31 cellular contexts compared by ENCODE assay signal in the genomic region with DNA sequence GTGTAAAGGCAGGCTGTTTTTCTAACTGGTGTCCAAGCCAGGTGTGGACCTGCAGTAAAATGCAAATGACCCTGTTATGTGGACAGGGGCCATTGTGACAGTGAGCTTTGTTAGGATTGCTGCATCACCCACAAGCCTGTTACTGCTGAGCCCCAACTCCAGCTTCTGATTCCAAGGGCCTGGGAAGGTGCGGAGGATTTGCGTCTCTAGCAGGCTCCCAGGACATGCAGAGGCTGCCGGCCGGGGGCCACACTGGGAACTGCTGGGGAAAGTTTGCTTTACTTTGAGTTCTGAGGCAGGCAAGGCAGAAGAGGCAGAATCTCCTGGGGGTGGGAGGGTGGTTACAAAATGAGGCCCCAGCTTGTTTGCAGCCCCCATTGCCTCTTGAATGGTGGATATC.
DNase-seq lines count a peak whose midpoint lies in the region; ATAC-seq and TF ChIP-seq lines count a peak whose summit lies in the region.
"Had no signal": no experiment of that assay in that cellular context is flagged by ENCODE, and none has a peak within 500 bp of the region (broad histone marks: within the 10 kb centered on the region; RNA-seq: fewer than 3 reads in every experiment).

No MANE protein-coding gene starts in this region.

- H3K27ac ChIP-seq in heart right ventricle (no peak overlapping the region), lower lobe of right lung (no peak overlapping the region)
- H3K27ac ChIP-seq: breast epithelium, epithelial cell of prostate, suprapubic skin, upper lobe of right lung had no signal

- H3K4me3 ChIP-seq in heart right ventricle = no peak overlapping the region
- H3K4me3 ChIP-seq in lower lobe of right lung = no peak overlapping the region
- H3K4me3 ChIP-seq: breast epithelium, ovary, suprapubic skin, upper lobe of right lung had no signal

- H3K36me3 ChIP-seq in heart right ventricle = no peaks in the 10 kb centered on the region
- no peaks in the 10 kb centered on the region for H3K36me3 ChIP-seq in lower lobe of right lung
- H3K36me3 ChIP-seq: breast epithelium, ovary, suprapubic skin, upper lobe of right lung had no signal

- H3K4me3 Mint-ChIP-seq in chondrocyte (ENCODE audit: unreplicated experiment) = no peak overlapping the region
- no peak overlapping the region for H3K4me3 Mint-ChIP-seq in activated CD4-positive, alpha-beta T cell treated with anti-CD3 and anti-CD28 coated beads, Interleukin-2, amount 10 ng/mL, durations not matched to agents 24 days and 14 days
- H3K4me3 Mint-ChIP-seq: activated CD8-positive, alpha-beta T cell treated with anti-CD3 and anti-CD28 coated beads for 36 hours; activated naive CD4-positive, alpha-beta T cell treated with anti-CD3 and anti-CD28 coated beads, Interleukin-2, amount 50 U/mL, for 24 hours; CD4-positive, alpha-beta memory T cell; naive B cell; T-helper 2 cell treated with Interferon-gamma antibody and Interleukin-4, amounts not matched to agents 5 μg/mL and 100 μg/mL, for 36 hours had no signal

- no peak overlapping the region for H3K27ac Mint-ChIP-seq in chondrocyte (ENCODE audit: unreplicated experiment)
- no peak overlapping the region for H3K27ac Mint-ChIP-seq in activated CD4-positive, alpha-beta T cell treated with anti-CD3 and anti-CD28 coated beads, Interleukin-2, amount 10 ng/mL, durations not matched to agents 24 days and 14 days
- H3K27ac Mint-ChIP-seq: activated CD8-positive, alpha-beta T cell treated with anti-CD3 and anti-CD28 coated beads for 36 hours; activated naive CD4-positive, alpha-beta T cell treated with anti-CD3 and anti-CD28 coated beads, Interleukin-2, amount 50 U/mL, for 24 hours; CD4-positive, alpha-beta memory T cell; T-helper 2 cell treated with Interferon-gamma antibody and Interleukin-4, amounts not matched to agents 5 μg/mL and 100 μg/mL, for 36 hours had no signal

- DNase-seq in Right ventricle myocardium inferior (ENCODE audit: missing footprints) (peak; percentile 33), heart right ventricle (no peak), chondrocyte (ENCODE audit: low spot score) (no peak), lower lobe of right lung (peak; percentile 30), epidermal melanocyte (ENCODE audit: insufficient read length, low spot score) (no peak), SKM-1 treated with dmso at 0.1 percent for 144 hours (lab: John Stamatoyannopoulos, UW; ENCODE audit: unreplicated experiment) (no peak), RKO (ENCODE audit: low spot score) (no peak)
- no peak for DNase-seq in activated CD4-positive, alpha-beta T cell treated with anti-CD3 and anti-CD28 coated beads, Interleukin-2, amount 10 ng/mL, durations not matched to agents 24 days and 14 days
- DNase-seq: activated CD8-positive, alpha-beta memory T cell treated with anti-CD3 and anti-CD28 coated beads, Interleukin-2, amount 50 U/mL, for 48 hours; activated CD8-positive, alpha-beta T cell treated with anti-CD3 and anti-CD28 coated beads for 36 hours; amniotic stem cell; CD4-positive, alpha-beta memory T cell; effector CD4-positive, alpha-beta T cell; EL; H7; KG1; midbrain; naive B cell; NCI-H1105; NCI-H2029; NCI-H748 treated with DMSO at 0.1 percent for 48 hours; SHP77; stimulated activated CD4-positive, alpha-beta T cell treated with anti-CD3 and anti-CD28 coated beads, Interleukin-1b, Interleukin-23, amount 100 ng/mL, for 48 hours; stimulated activated naive CD4-positive, alpha-beta T cell treated with Interleukin-2 at 50 U/mL for 16 hours; upper lobe of right lung had no signal

- no peaks in the 10 kb centered on the region for H3K27me3 Mint-ChIP-seq in chondrocyte (ENCODE audit: low read depth)
- peaks cover 2% of the 10 kb centered on the region for H3K27me3 Mint-ChIP-seq in activated CD4-positive, alpha-beta T cell treated with anti-CD3 and anti-CD28 coated beads, Interleukin-2, amount 10 ng/mL, durations not matched to agents 24 days and 14 days
- H3K27me3 Mint-ChIP-seq: activated CD8-positive, alpha-beta T cell treated with anti-CD3 and anti-CD28 coated beads for 36 hours; activated naive CD4-positive, alpha-beta T cell treated with anti-CD3 and anti-CD28 coated beads, Interleukin-2, amount 50 U/mL, for 24 hours; CD4-positive, alpha-beta memory T cell had no signal

- H3K27me3 ChIP-seq in heart right ventricle = peaks cover 0 to 3% (median 0%) of the 10 kb centered on the region in 7 donors
- H3K27me3 ChIP-seq in lower lobe of right lung (ENCODE audit: low read depth) = peaks cover 3% of the 10 kb centered on the region
- H3K27me3 ChIP-seq: breast epithelium, ovary, suprapubic skin, upper lobe of right lung had no signal

- no peaks in the 10 kb centered on the region for H3K9me3 Mint-ChIP-seq in chondrocyte (ENCODE audit: low read depth)
- H3K9me3 Mint-ChIP-seq in activated CD4-positive, alpha-beta T cell treated with anti-CD3 and anti-CD28 coated beads, Interleukin-2, amount 10 ng/mL, durations not matched to agents 24 days and 14 days = no peaks in the 10 kb centered on the region
- H3K9me3 Mint-ChIP-seq: activated CD8-positive, alpha-beta T cell treated with anti-CD3 and anti-CD28 coated beads for 36 hours; activated naive CD4-positive, alpha-beta T cell treated with anti-CD3 and anti-CD28 coated beads, Interleukin-2, amount 50 U/mL, for 24 hours; CD4-positive, alpha-beta memory T cell; naive B cell; T-helper 2 cell treated with Interferon-gamma antibody and Interleukin-4, amounts not matched to agents 5 μg/mL and 100 μg/mL, for 36 hours had no signal

- peaks cover 43% of the 10 kb centered on the region for H3K4me1 Mint-ChIP-seq in chondrocyte (ENCODE audit: low read depth)
- H3K4me1 Mint-ChIP-seq in activated CD4-positive, alpha-beta T cell treated with anti-CD3 and anti-CD28 coated beads, Interleukin-2, amount 10 ng/mL, durations not matched to agents 24 days and 14 days = no peaks in the 10 kb centered on the region
- H3K4me1 Mint-ChIP-seq: activated naive CD4-positive, alpha-beta T cell treated with anti-CD3 and anti-CD28 coated beads, Interleukin-2, amount 50 U/mL, for 24 hours; CD4-positive, alpha-beta memory T cell; naive B cell had no signal

- ATAC-seq in Right ventricle myocardium inferior (no peak), heart right ventricle (no peak), lower lobe of right lung (no peak)
- ATAC-seq: activated CD8-positive, alpha-beta T cell treated with anti-CD3 and anti-CD28 coated beads for 36 hours had no signal

- peaks cover 0 to 10% (median 4%) of the 10 kb centered on the region in 9 donors for H3K4me1 ChIP-seq in heart right ventricle
- no peaks in the 10 kb centered on the region for H3K4me1 ChIP-seq in lower lobe of right lung
- H3K4me1 ChIP-seq: breast epithelium, upper lobe of right lung had no signal

- H3K36me3 Mint-ChIP-seq in chondrocyte (ENCODE audit: low read depth) = peaks cover 3% of the 10 kb centered on the region
- H3K36me3 Mint-ChIP-seq in activated CD4-positive, alpha-beta T cell treated with anti-CD3 and anti-CD28 coated beads, Interleukin-2, amount 10 ng/mL, durations not matched to agents 24 days and 14 days (ENCODE audit: low read depth) = no peaks in the 10 kb centered on the region
- H3K36me3 Mint-ChIP-seq: activated naive CD4-positive, alpha-beta T cell treated with anti-CD3 and anti-CD28 coated beads, Interleukin-2, amount 50 U/mL, for 24 hours; CD4-positive, alpha-beta memory T cell; naive B cell had no signal

- no peak for TF ChIP-seq CTCF in heart right ventricle (IDR thresholded peaks at IDR 0.05)
- TF ChIP-seq CTCF in chondrocyte (IDR thresholded peaks at IDR 0.05) = peak; percentile 26
- no peak for TF ChIP-seq CTCF in lower lobe of right lung (IDR thresholded peaks at IDR 0.05)

- H3K9me3 ChIP-seq in heart right ventricle (no peaks in the 10 kb centered on the region), lower lobe of right lung (no peaks in the 10 kb centered on the region)
- H3K9me3 ChIP-seq: breast epithelium, ovary, suprapubic skin, upper lobe of right lung had no signal

- intact Hi-C loops in Right ventricle myocardium inferior (cut with DNase I) (no loop called here), heart right ventricle (cut with DNase I) (no loop called here), lower lobe of right lung (cut with DNase I) (no loop called here)
- intact Hi-C loops in activated CD4-positive, alpha-beta T cell treated with anti-CD3 and anti-CD28 coated beads, Interleukin-2, amount 10 ng/mL, durations not matched to agents 24 days and 14 days (cut with micrococcal nuclease) = no loop called here

- WGBS in heart right ventricle, 2 donors = 83 to 84% methylated on average over 4 of the region's 4 CpGs

Comparison
In these comparisons a context has a peak if more than half of its experiments do, and no peak if none do; other contexts are left out.
1. DNase-seq: peak in Right ventricle myocardium inferior (single experiment) and lower lobe of right lung (single experiment); none in heart right ventricle (0 of 2), chondrocyte (single experiment), epidermal melanocyte (single experiment), SKM-1 treated with dmso at 0.1 percent for 144 hours (single experiment), RKO (single experiment) and activated CD4-positive, alpha-beta T cell treated with anti-CD3 and anti-CD28 coated beads, Interleukin-2, amount 10 ng/mL, durations not matched to agents 24 days and 14 days (single experiment).